8 cellular contexts compared by ENCODE assay signal in the genomic region with DNA sequence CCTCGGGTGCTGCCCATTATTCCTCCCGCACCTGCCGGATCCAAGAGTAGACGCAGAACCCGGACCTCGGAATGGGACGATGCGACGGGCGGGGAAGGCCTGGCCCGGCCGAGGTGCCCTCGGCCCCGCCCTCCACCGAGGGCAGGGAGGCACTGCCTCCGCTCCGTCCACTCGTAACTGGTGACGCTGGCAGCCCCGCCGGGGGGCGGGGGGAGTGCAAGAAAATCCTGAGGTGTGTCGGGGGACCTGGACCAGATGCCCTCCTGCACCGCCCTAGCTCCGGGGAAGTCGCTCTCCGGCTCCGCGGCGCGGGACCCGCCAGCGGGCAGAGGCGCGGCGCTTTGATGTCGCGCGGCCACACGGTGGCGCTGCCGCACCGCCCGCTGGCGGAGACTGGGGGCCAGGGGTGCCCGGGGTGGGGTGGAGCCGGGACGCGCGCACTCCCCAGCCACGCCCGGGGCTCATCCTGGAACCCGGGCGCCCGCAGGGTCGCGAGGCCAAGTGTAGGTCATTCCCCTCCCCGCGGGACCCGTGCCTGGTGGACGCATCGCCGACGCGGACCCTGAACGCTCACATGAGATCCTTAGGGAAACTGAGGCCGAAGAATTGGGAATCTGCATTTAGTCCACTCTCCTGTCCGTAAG.
DNase-seq lines count a peak whose midpoint lies in the region; ATAC-seq and TF ChIP-seq lines count a peak whose summit lies in the region.

No MANE protein-coding gene starts in this region.

- POLR2A ChIA-PET in activated CD4-positive, alpha-beta memory T cell treated with anti-CD3 and anti-CD28 coated beads, Interleukin-2, amount 10 ng/mL, durations not matched to agents 7 days and 5 days (lab: Charles Lee): no interaction called here

- peak overlapping the region; percentile 50 for H3K4me2 ChIP-seq in H9 (ENCODE audit: insufficient read depth, insufficient read length, low read length)
- peak overlapping the region; percentile 76 for H3K4me2 ChIP-seq in MM.1S (ENCODE audit: low read depth, low read length)

- H3K9me2 ChIP-seq in MM.1S (replicated peaks; ENCODE audit: insufficient read depth, low read length): no peaks in the 10 kb centered on the region

- H4K20me1 ChIP-seq in H9 (ENCODE audit: control insufficient read depth, insufficient read depth, insufficient read length) (no peaks in the 10 kb centered on the region), MM.1S (ENCODE audit: insufficient read depth, low read length) (no peaks in the 10 kb centered on the region)

- no peak overlapping the region for H3K56ac ChIP-seq in H9 (ENCODE audit: insufficient read length, low read depth, low read length)

- no peaks in the 10 kb centered on the region for H3K9me3 ChIP-seq in H9 (ENCODE audit: control insufficient read depth, low read depth, low read length)
- no peaks in the 10 kb centered on the region for H3K9me3 ChIP-seq in MM.1S (replicated peaks; ENCODE audit: insufficient read depth, low read length)
- no peaks in the 10 kb centered on the region for H3K9me3 ChIP-seq in effector memory CD4-positive, alpha-beta T cell (ENCODE audit: control insufficient read depth, low read length)

- DNase-seq in H9 (peak; percentile 70), MM.1S (peak; percentile 31), memory B cell (ENCODE audit: low spot score in 2 of 2) (peak; percentile 58 to 75), NCI-H526 treated with DMSO at 0.1 percent for 48 hours (lab: John Stamatoyannopoulos, UW) (no peak)
- peak; percentile 57 for DNase-seq in activated CD4-positive, alpha-beta memory T cell treated with anti-CD3 and anti-CD28 coated beads, Interleukin-2, amount 10 ng/mL, durations not matched to agents 7 days and 5 days
- peak; percentile 12 to 31 (median 15) for DNase-seq in effector memory CD4-positive, alpha-beta T cell
- peak; percentile 27 to 53 (median 35) for DNase-seq in stimulated activated CD4-positive, alpha-beta T cell treated with anti-CD3 and anti-CD28 coated beads, TNF-alpha, amount 100 ng/mL, for 48 hours (ENCODE audit: low read depth in 3 of 3)

- H2BK15ac ChIP-seq in H9 (ENCODE audit: low read depth, low read length): no peak overlapping the region

- no peak overlapping the region for H2AFZ ChIP-seq in H9 (ENCODE audit: low read length)
- H2AFZ ChIP-seq in MM.1S (ENCODE audit: low read length): peak overlapping the region; percentile 45; the same call in 1 of the 2 replicates

- H2BK5ac ChIP-seq in H9 (ENCODE audit: insufficient read length, low read length): no peak overlapping the region

- no peak overlapping the region for H3K4ac ChIP-seq in H9 (ENCODE audit: low read depth, low read length)

- peak; percentile 76 for TF ChIP-seq CTCF in GM12873 (IDR thresholded peaks at IDR 0.05; ENCODE audit: insufficient read depth, low read depth, low read length, missing control alignments)
- TF ChIP-seq CTCF in H9 (conservative IDR thresholded peaks at IDR 0.05): peak; percentile 93
- TF ChIP-seq CTCF in MM.1S (IDR thresholded peaks at IDR 0.05; ENCODE audit: low read length): peak; percentile 49

- H3K79me1 ChIP-seq in H9 (ENCODE audit: insufficient read depth, low read depth, low read length, poor library complexity, severe bottlenecking): no peaks in the 10 kb centered on the region

- H3K27ac ChIP-seq in H9 (ENCODE audit: insufficient read length, low read depth, low read length): no peak overlapping the region
- no peak overlapping the region for H3K27ac ChIP-seq in MM.1S (ENCODE audit: low read length)
- H3K27ac ChIP-seq in effector memory CD4-positive, alpha-beta T cell (ENCODE audit: insufficient read depth, low read length, poor library complexity, severe bottlenecking): no peak overlapping the region

- H3K36me3 Mint-ChIP-seq in H9 (ENCODE audit: insufficient read depth in 1 of 3, low read depth in 3 of 3) (no peaks in the 10 kb centered on the region), memory B cell (no peaks in the 10 kb centered on the region)
- H3K36me3 Mint-ChIP-seq in activated CD4-positive, alpha-beta memory T cell treated with anti-CD3 and anti-CD28 coated beads, Interleukin-2, amount 10 ng/mL, durations not matched to agents 7 days and 5 days (ENCODE audit: low read depth): no peaks in the 10 kb centered on the region

- H3K14ac ChIP-seq in H9 (ENCODE audit: insufficient read depth, low read length): no peak overlapping the region; the same call in 1 of the 2 replicates

- no peak overlapping the region for H4K5ac ChIP-seq in H9 (ENCODE audit: insufficient read length, low read depth, low read length)

- H3K9me3 Mint-ChIP-seq in H9 (peaks cover 0 to 2% of the 10 kb centered on the region in 2 experiments; a peak in 1 of 5 replicates), memory B cell (no peaks in the 10 kb centered on the region)
- no peaks in the 10 kb centered on the region for H3K9me3 Mint-ChIP-seq in activated CD4-positive, alpha-beta memory T cell treated with anti-CD3 and anti-CD28 coated beads, Interleukin-2, amount 10 ng/mL, durations not matched to agents 7 days and 5 days

- no peak overlapping the region for H3K18ac ChIP-seq in H9 (ENCODE audit: insufficient read length, low read depth, low read length)

- H2AK5ac ChIP-seq in H9 (ENCODE audit: insufficient read length, low read length): no peak overlapping the region

- H3K4me1 Mint-ChIP-seq in H9 (peaks cover 0 to 4% of the 10 kb centered on the region in 2 experiments; a peak in 2 of 4 replicates), memory B cell (no peaks in the 10 kb centered on the region)
- H3K4me1 Mint-ChIP-seq in activated CD4-positive, alpha-beta memory T cell treated with anti-CD3 and anti-CD28 coated beads, Interleukin-2, amount 10 ng/mL, durations not matched to agents 7 days and 5 days: peaks cover 8% of the 10 kb centered on the region

- H3K27me3 Mint-ChIP-seq in H9 (ENCODE audit: low read depth) (peaks cover 87% of the 10 kb centered on the region), memory B cell (peaks cover 35% of the 10 kb centered on the region)
- H3K27me3 Mint-ChIP-seq in activated CD4-positive, alpha-beta memory T cell treated with anti-CD3 and anti-CD28 coated beads, Interleukin-2, amount 10 ng/mL, durations not matched to agents 7 days and 5 days: peaks cover 58% of the 10 kb centered on the region

- peak overlapping the region; percentile 55 for H3K4me3 ChIP-seq in MM.1S (ENCODE audit: low read length)
- peak overlapping the region; percentile 75 for H3K4me3 ChIP-seq in effector memory CD4-positive, alpha-beta T cell (ENCODE audit: insufficient read depth, low read depth, low read length, poor library complexity, severe bottlenecking)

- no peak overlapping the region for H3K23ac ChIP-seq in H9 (ENCODE audit: insufficient read length, low read depth, low read length)

- H2BK120ac ChIP-seq in H9 (ENCODE audit: low read depth, low read length, poor library complexity, severe bottlenecking): no peak overlapping the region

- H3K36me3 ChIP-seq in MM.1S (replicated peaks; ENCODE audit: insufficient read depth, low read length): no peaks in the 10 kb centered on the region
- H3K36me3 ChIP-seq in effector memory CD4-positive, alpha-beta T cell (ENCODE audit: control insufficient read depth, insufficient read depth, low read length): no peaks in the 10 kb centered on the region

- H2BK12ac ChIP-seq in H9 (ENCODE audit: insufficient read length, low read depth, low read length): no peak overlapping the region

- no peaks in the 10 kb centered on the region for H3F3A ChIP-seq in MM.1S (ENCODE audit: insufficient read depth, low read length)

- no peak overlapping the region for H3T11ph ChIP-seq in H9 (ENCODE audit: low read length)

- H3K9ac ChIP-seq in H9 (ENCODE audit: extremely low read depth, insufficient read length, low read length) (no peak overlapping the region), MM.1S (ENCODE audit: low read length) (no peak overlapping the region)

- peaks cover 10% of the 10 kb centered on the region for H3K23me2 ChIP-seq in H9 (ENCODE audit: insufficient read length, low read depth, low read length, poor library complexity, severe bottlenecking)

- no peak overlapping the region for H2BK20ac ChIP-seq in H9 (ENCODE audit: low read depth, low read length, poor library complexity, severe bottlenecking)

- H3K79me2 ChIP-seq in H9 (ENCODE audit: insufficient read depth, low read length) (no peaks in the 10 kb centered on the region), MM.1S (ENCODE audit: low read length) (no peaks in the 10 kb centered on the region)

- H4K91ac ChIP-seq in H9 (ENCODE audit: insufficient read length, low read depth, low read length): no peak overlapping the region

- WGBS in H9 (ENCODE audit: extremely low coverage, insufficient read length, low lambda C conversion rate): no CpG with 5 or more reads among the region's 68 CpGs

- H4K8ac ChIP-seq in H9 (replicated peaks; ENCODE audit: insufficient read length, low read depth, low read length): no peak overlapping the region

- CTCF ChIA-PET in activated CD4-positive, alpha-beta memory T cell treated with anti-CD3 and anti-CD28 coated beads, Interleukin-2, amount 10 ng/mL, durations not matched to agents 7 days and 5 days (lab: Charles Lee): interaction anchor here (0.6 to 2.0 kb wide), 16 partner anchors 14 to 927 kb away, joined by 3 to 10 read pairs (median 4); a partner anchor contains a TSS

- peak; percentile 92 for ATAC-seq in memory B cell (ENCODE audit: low read depth)

- H3K27me3 ChIP-seq in H9 (ENCODE audit: insufficient read depth, low read length): peaks cover 19% of the 10 kb centered on the region
- no peaks in the 10 kb centered on the region for H3K27me3 ChIP-seq in MM.1S (replicated peaks; ENCODE audit: insufficient read depth, low read length)
- H3K27me3 ChIP-seq in effector memory CD4-positive, alpha-beta T cell (replicated peaks; ENCODE audit: control insufficient read depth, insufficient read depth, low read length, poor library complexity, severe bottlenecking): peaks cover 22% of the 10 kb centered on the region

- H3K4me3 Mint-ChIP-seq in H9: peak overlapping the region; percentile 72 to 86
- H3K4me3 Mint-ChIP-seq in activated CD4-positive, alpha-beta memory T cell treated with anti-CD3 and anti-CD28 coated beads, Interleukin-2, amount 10 ng/mL, durations not matched to agents 7 days and 5 days: peak overlapping the region; percentile 48
- peak overlapping the region; percentile 51 for H3K4me3 Mint-ChIP-seq in memory B cell

- H3K27ac Mint-ChIP-seq in H9: no peak overlapping the region
- no peak overlapping the region for H3K27ac Mint-ChIP-seq in activated CD4-positive, alpha-beta memory T cell treated with anti-CD3 and anti-CD28 coated beads, Interleukin-2, amount 10 ng/mL, durations not matched to agents 7 days and 5 days
- H3K27ac Mint-ChIP-seq in memory B cell: no peak overlapping the region

- H3K4me1 ChIP-seq in H9 (ENCODE audit: insufficient read depth, low read length) (no peaks in the 10 kb centered on the region), MM.1S (ENCODE audit: low read length) (no peaks in the 10 kb centered on the region)
- peaks cover 12% of the 10 kb centered on the region for H3K4me1 ChIP-seq in effector memory CD4-positive, alpha-beta T cell (ENCODE audit: control insufficient read depth, insufficient read depth, low read length, poor library complexity, severe bottlenecking)
